ENCODE assay signal across 8 cellular contexts in the genomic region with DNA sequence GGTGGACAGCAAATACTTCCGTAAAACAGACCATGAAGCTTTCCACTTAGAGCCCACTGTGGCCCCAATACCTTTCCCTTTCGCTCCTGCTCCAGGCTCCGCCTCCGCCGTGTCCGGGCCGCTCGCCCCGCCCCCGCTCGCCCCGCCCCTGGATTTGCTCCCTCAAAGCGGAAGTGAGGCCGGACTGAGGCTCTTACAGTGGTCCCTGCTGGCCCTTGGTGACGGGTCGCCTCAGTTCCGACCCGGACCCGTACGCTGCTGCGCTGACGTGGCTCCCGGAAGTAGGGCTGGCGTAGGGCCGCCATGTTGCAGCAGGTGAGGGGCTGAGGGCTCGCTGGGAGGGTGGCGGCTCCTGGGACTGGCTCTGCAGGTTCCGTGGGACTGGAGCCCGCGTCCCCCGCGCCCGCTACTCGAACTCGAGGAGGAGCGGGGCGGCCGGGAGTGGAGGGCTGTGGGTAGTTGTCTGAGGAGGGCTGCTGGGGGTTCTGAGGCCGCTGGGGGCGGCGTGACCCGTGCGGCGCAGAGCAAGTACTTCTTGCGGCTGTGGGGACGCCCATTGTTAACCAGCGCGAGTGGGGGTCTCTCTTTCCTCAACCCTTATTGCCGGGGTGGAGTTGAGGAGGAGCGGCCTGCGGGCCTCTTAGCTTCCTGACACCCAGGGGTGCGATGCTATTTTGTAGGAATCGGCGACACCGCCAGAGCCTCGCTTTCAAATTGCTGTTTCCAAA. TPM values are rescaled to one million over a fixed set of nuclear protein-coding genes. Genes with fewer than 3 reads are reported as not detected.
DNase-seq lines count a peak whose midpoint lies in the region; FAIRE-seq and TF ChIP-seq lines count a peak whose summit lies in the region.
"Not testable (repeated sequence)": the region's sequence is repeated elsewhere in the genome, so short reads cannot be mapped to it uniquely, and the experiment has no call there.

TVP23B (plus strand) TSS at position 193 of the 728 bp plus-strand sequence; CDS start at position 304, 111 bp downstream.

- H2BK15ac ChIP-seq in neuronal stem cell (ENCODE audit: low read length): not testable (repeated sequence)

- H3K4me2 ChIP-seq in neuronal stem cell (ENCODE audit: insufficient read depth, low read length, poor library complexity, severe bottlenecking): peak within 1 kb of the TSS; percentile 25

- H2AK5ac ChIP-seq in neuronal stem cell (ENCODE audit: low read depth, low read length): not testable (repeated sequence)

- H3K14ac ChIP-seq in neuronal stem cell (ENCODE audit: low read length): not testable (repeated sequence)

- DNase-seq in GM04503 (ENCODE audit: low read depth) (peak; percentile 50), HFF-Myc (ENCODE audit: extremely low read depth, low read depth) (peak; percentile 64), MV-4-11 (lab: John Stamatoyannopoulos, UW) (peak; percentile 96), SJSA1 (ENCODE audit: low read depth in 1 of 2, low spot score in 2 of 2) (peak; percentile 88 to 96), frontal cortex (ENCODE audit: low spot score in 2 of 2) (peak; percentile 42 to 61), neuronal stem cell (ENCODE audit: low spot score) (peak; percentile 84)
- peak; percentile 88 to 93 (median 92) for DNase-seq in activated naive CD4-positive, alpha-beta T cell (lab: John Stamatoyannopoulos, UW)

- not testable (repeated sequence) for H2BK12ac ChIP-seq in neuronal stem cell (ENCODE audit: low read length)

- not testable (repeated sequence) for H4K91ac ChIP-seq in neuronal stem cell (ENCODE audit: low read depth, low read length, poor library complexity)

- not testable (repeated sequence) for H4K8ac ChIP-seq in neuronal stem cell (ENCODE audit: low read depth, low read length)

- not testable (repeated sequence) for H3K27ac ChIP-seq in SJSA1; neuronal stem cell (replicated peaks; ENCODE audit: low read length)
- peak within 1 kb of the TSS; percentile 46 for H3K27ac ChIP-seq in subcutaneous abdominal adipose tissue (ENCODE audit: low read depth, low read length)

- not testable (repeated sequence) for H3K4ac ChIP-seq in neuronal stem cell (ENCODE audit: low read length)

- not testable (repeated sequence) for TF ChIP-seq CTCF in HFF-Myc (IDR thresholded peaks at IDR 0.05; ENCODE audit: low read depth, low read length, missing control alignments)

- not testable (repeated sequence) for H3K9me3 ChIP-seq in SJSA1 (replicated peaks); neuronal stem cell (replicated peaks in 1 of 2; ENCODE audit: control insufficient read depth in 2 of 2, insufficient read depth in 1 of 2, low read depth in 1 of 2, low read length in 2 of 2); subcutaneous abdominal adipose tissue (ENCODE audit: control insufficient read depth in 5 of 5, low read length in 5 of 5)

- H3K27me3 ChIP-seq in SJSA1 (replicated peaks); neuronal stem cell (ENCODE audit: control insufficient read depth in 3 of 3, insufficient read depth in 3 of 3, low read depth in 1 of 3, low read length in 3 of 3); subcutaneous abdominal adipose tissue (ENCODE audit: control insufficient read depth in 5 of 5, insufficient read depth in 4 of 5, low read length in 5 of 5): not testable (repeated sequence)

- not testable (repeated sequence) for H3K9ac ChIP-seq in neuronal stem cell (ENCODE audit: low read depth, low read length, poor library complexity)
- peak within 1 kb of the TSS in 3 of 5 donors; percentile 58 to 68 (median 68) for H3K9ac ChIP-seq in subcutaneous abdominal adipose tissue (ENCODE audit: low read length in 5 of 5)

- peak within 1 kb of the TSS; percentile 73 for H3K23ac ChIP-seq in neuronal stem cell (ENCODE audit: low read depth, low read length, poor library complexity)

- H3K4me1 ChIP-seq in SJSA1 (replicated peaks); neuronal stem cell (ENCODE audit: control insufficient read depth in 2 of 2, insufficient read depth in 1 of 2, low read depth in 1 of 2, low read length in 2 of 2); subcutaneous abdominal adipose tissue (ENCODE audit: control insufficient read depth in 5 of 5, insufficient read depth in 5 of 5, low read length in 5 of 5): not testable (repeated sequence)

- not testable (repeated sequence) for H3K18ac ChIP-seq in neuronal stem cell (ENCODE audit: low read length)

- H3K36me3 ChIP-seq in SJSA1; neuronal stem cell (replicated peaks in 1 of 2; ENCODE audit: control insufficient read depth in 2 of 2, insufficient read depth in 2 of 2, low read length in 2 of 2); subcutaneous abdominal adipose tissue (ENCODE audit: control insufficient read depth in 5 of 5, insufficient read depth in 5 of 5, low read length in 5 of 5): not testable (repeated sequence)

- not testable (repeated sequence) for H2BK5ac ChIP-seq in neuronal stem cell (ENCODE audit: low read length)

- H2BK120ac ChIP-seq in neuronal stem cell (ENCODE audit: low read depth, low read length): not testable (repeated sequence)

- WGBS in neuronal stem cell (ENCODE audit: extremely low coverage in 2 of 2, insufficient read length in 2 of 2, insufficient replicate concordance in 1 of 2), 2 donors: no CpG with 5 or more reads among the region's 56 CpGs

- H3K79me1 ChIP-seq in neuronal stem cell (ENCODE audit: low read depth, low read length): not testable (repeated sequence)

- not testable (repeated sequence) for FAIRE-seq in frontal cortex (lab: Jason Lieb, UNC)

- H3K4me3 ChIP-seq in HFF-Myc (replicated peaks; ENCODE audit: low read depth, low read length) (peak within 1 kb of the TSS; percentile 55), SJSA1 (peak within 1 kb of the TSS; percentile 43), neuronal stem cell (ENCODE audit: low read length in 2 of 2) (peak within 1 kb of the TSS; percentile 50 to 79), subcutaneous abdominal adipose tissue (ENCODE audit: low read depth in 1 of 5, low read length in 5 of 5) (peak within 1 kb of the TSS; percentile 55 to 67 (median 61))

- peak within 1 kb of the TSS; percentile 74 for H2AFZ ChIP-seq in neuronal stem cell (ENCODE audit: low read length)

RNA-seq across cellular contexts. Expression of gene TVP23B, which starts in this region (rescaled TPM):
- total RNA-seq in SJSA1 (2014; rRNA removed; shearing (Covaris generic)): 105 and 144 TPM in 2 replicates
- total RNA-seq in frontal cortex: 39.9 TPM
- 11.8 TPM for polyA plus RNA-seq in neuronal stem cell (2013, experiment 1 of 2)
- polyA plus RNA-seq in neuronal stem cell (2013, experiment 2 of 2): 11.3 TPM
